In genomic region chr13:37192986-37193385, GRCh38 we compare ENCODE assay signal across 1 cellular context.
TF ChIP-seq lines count a peak whose summit lies in the region.

No MANE protein-coding gene starts in this region.

TF ChIP-seq in SK-N-SH, 30 proteins besides CTCF, POLR2A, EP300 and RAD21 (continued from another document):
- TF ChIP-seq PBX3 (IDR thresholded peaks at IDR 0.05) = no peak
